ENCODE assay signal across 10 cellular contexts in the genomic region with DNA sequence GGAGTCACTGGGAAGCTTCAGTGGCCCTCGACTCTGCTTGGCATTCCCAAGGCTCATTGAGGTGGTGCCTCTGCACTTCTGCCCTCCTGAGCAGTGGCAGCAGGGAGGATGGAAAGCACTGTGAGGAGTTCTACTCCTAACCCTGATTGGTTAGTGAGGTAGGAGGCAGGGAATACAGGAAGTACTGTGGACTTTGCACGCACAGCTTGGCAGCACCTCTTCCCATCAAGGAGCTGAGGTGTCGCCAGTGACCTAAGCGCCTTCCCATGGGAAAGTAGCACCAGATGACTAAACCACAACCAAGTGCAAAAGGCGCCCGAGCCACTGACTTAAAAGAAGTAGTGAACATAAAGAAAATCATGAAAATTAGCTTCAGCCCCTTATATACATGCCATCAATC.
"Had no signal": no experiment of that assay in that cellular context is flagged by ENCODE, and none has a peak within 500 bp of the region (broad histone marks: within the 10 kb centered on the region; RNA-seq: fewer than 3 reads in every experiment).

No MANE protein-coding gene starts in this region.

- DNase-seq: amniotic stem cell; effector memory CD4-positive, alpha-beta T cell; erythroblast; mammary epithelial cell; T-helper 2 cell; tibial artery had no signal

- ATAC-seq: activated naive CD4-positive, alpha-beta T cell treated with anti-CD3 and anti-CD28 coated beads, Interleukin-2, amount 50 U/mL, for 72 hours had no signal

- H3K27ac ChIP-seq: tibial artery had no signal

- H3K4me3 Mint-ChIP-seq: central memory CD8-positive, alpha-beta T cell had no signal

- H3K27ac Mint-ChIP-seq: activated naive CD4-positive, alpha-beta T cell treated with anti-CD3 and anti-CD28 coated beads, Interleukin-2, amount 50 U/mL, for 72 hours; brain; nephron had no signal

- H3K9me3 ChIP-seq: tibial artery had no signal

- H3K9me3 Mint-ChIP-seq: activated naive CD4-positive, alpha-beta T cell treated with anti-CD3 and anti-CD28 coated beads, Interleukin-2, amount 50 U/mL, for 72 hours; central memory CD8-positive, alpha-beta T cell had no signal

- H3K36me3 ChIP-seq: tibial artery had no signal

- H3K4me3 ChIP-seq: tibial artery had no signal

- H3K36me3 Mint-ChIP-seq: brain had no signal
